In genomic region chr11:76169473-76169881, GRCh38 we compare ENCODE assay signal across 1 cellular context.
TF ChIP-seq lines count a peak whose summit lies in the region.

No MANE protein-coding gene starts in this region.

TF ChIP-seq in GM12878, 131 proteins besides CTCF, POLR2A, EP300 and RAD21 (continued from another document):
- TF ChIP-seq NKRF (conservative IDR thresholded peaks at IDR 0.05): no peak
- TF ChIP-seq HDGF (IDR thresholded peaks at IDR 0.05): peak; percentile 76; the same call in 1 of the 2 replicates
- TF ChIP-seq IRF4 (IDR thresholded peaks at IDR 0.05; ENCODE audit: low read depth, low read length): 0 out of 2 replicates have a peak, but pooled peaks have one; percentile 14
- TF ChIP-seq MTA2 (IDR thresholded peaks at IDR 0.05; ENCODE audit: low read depth): no peak
- TF ChIP-seq PKNOX1 (IDR thresholded peaks at IDR 0.05): no peak
- TF ChIP-seq EGR1 (IDR thresholded peaks at IDR 0.05; ENCODE audit: borderline replicate concordance in 1 of 2, low read depth in 2 of 2, low read length in 2 of 2): peak in 1 of 2 experiments; percentile 32; a peak in 1 of 3 replicates
- peak; percentile 54; the same call in 1 of the 2 replicates for TF ChIP-seq PAX5 (IDR thresholded peaks at IDR 0.05; ENCODE audit: borderline replicate concordance, low read depth, low read length)
- TF ChIP-seq CEBPB (IDR thresholded peaks at IDR 0.05; ENCODE audit: borderline replicate concordance in 1 of 2, low read depth in 2 of 2, low read length in 2 of 2): no peak
- TF ChIP-seq SKIL (IDR thresholded peaks at IDR 0.05; ENCODE audit: low read depth, poor library complexity, severe bottlenecking): no peak
- no peak for TF ChIP-seq KDM1A (IDR thresholded peaks at IDR 0.05; ENCODE audit: borderline replicate concordance)
- TF ChIP-seq ESRRA (IDR thresholded peaks at IDR 0.05; ENCODE audit: low read length): no peak
- TF ChIP-seq PAX8 (IDR thresholded peaks at IDR 0.05): no peak
- no peak for TF ChIP-seq SMC3 (IDR thresholded peaks at IDR 0.05; ENCODE audit: borderline replicate concordance, low read length)
- no peak for TF ChIP-seq ZBTB33 (IDR thresholded peaks at IDR 0.05)
- TF ChIP-seq SIX5 (IDR thresholded peaks at IDR 0.05; ENCODE audit: low read depth, low read length, severe bottlenecking): no peak
- TF ChIP-seq GATAD2B (conservative IDR thresholded peaks at IDR 0.05; ENCODE audit: low read depth): peak; percentile 62; the same call in 1 of the 2 replicates
- peak; percentile 73 for TF ChIP-seq NR2F1 (conservative IDR thresholded peaks at IDR 0.05)
- TF ChIP-seq POLR2AphosphoS2 (IDR thresholded peaks at IDR 0.05; ENCODE audit: low read depth, low read length): no peak
- TF ChIP-seq HSF1 (IDR thresholded peaks at IDR 0.05; ENCODE audit: low read depth, low read length): no peak
- TF ChIP-seq BCL3 (IDR thresholded peaks at IDR 0.05; ENCODE audit: borderline replicate concordance, insufficient read depth, low read depth, low read length, poor library complexity, severe bottlenecking): no peak
- TF ChIP-seq NR2C2 (IDR thresholded peaks at IDR 0.05; ENCODE audit: borderline replicate concordance, control insufficient read depth, insufficient read length, low read depth): no peak
- TF ChIP-seq ASH2L (IDR thresholded peaks at IDR 0.05; ENCODE audit: borderline replicate concordance, low read depth): no peak
- TF ChIP-seq MYB (IDR thresholded peaks at IDR 0.05; ENCODE audit: borderline replicate concordance, low read depth, low read length): no peak
- TF ChIP-seq IRF5 (IDR thresholded peaks at IDR 0.05; ENCODE audit: borderline replicate concordance): no peak
- TF ChIP-seq SPI1 (IDR thresholded peaks at IDR 0.05; ENCODE audit: borderline replicate concordance, insufficient read depth, low read depth, low read length): no peak
- TF ChIP-seq CBFB (IDR thresholded peaks at IDR 0.05; ENCODE audit: low read depth): no peak
- TF ChIP-seq JUND (IDR thresholded peaks at IDR 0.05; ENCODE audit: low read depth, low read length): no peak
